15 cellular contexts compared by ENCODE assay signal in the genomic region with DNA sequence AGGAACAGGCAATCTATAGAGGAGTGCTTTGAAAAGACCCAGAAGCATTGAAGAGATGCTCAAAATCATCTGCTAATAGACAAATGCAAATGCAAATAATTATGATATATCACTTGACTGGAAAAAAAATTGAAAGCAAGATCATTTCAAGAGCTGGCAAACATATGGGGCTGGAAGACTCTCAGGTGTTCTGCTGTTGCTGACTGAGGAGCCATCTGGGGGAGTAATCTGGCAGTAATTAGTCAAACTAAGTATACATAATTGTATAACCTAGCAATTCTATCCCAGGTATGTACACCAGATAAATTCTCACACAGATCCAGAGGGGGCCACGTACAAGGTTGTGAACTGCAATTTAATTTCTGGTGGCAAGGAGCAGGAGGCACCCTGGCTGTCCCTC. TPM values are rescaled to one million over a fixed set of nuclear protein-coding genes. Genes with fewer than 3 reads are reported as not detected.
DNase-seq lines count a peak whose midpoint lies in the region; ATAC-seq and TF ChIP-seq lines count a peak whose summit lies in the region.
"Had no signal": no experiment of that assay in that cellular context is flagged by ENCODE, and none has a peak within 500 bp of the region (broad histone marks: within the 10 kb centered on the region; RNA-seq: fewer than 3 reads in every experiment).

No MANE protein-coding gene starts in this region.

- H3K79me2 ChIP-seq in DND-41 (ENCODE audit: insufficient read depth, low read length): no peaks in the 10 kb centered on the region

- H2AFZ ChIP-seq in DND-41 (ENCODE audit: low read depth, low read length): no peak overlapping the region
- H2AFZ ChIP-seq: GM23338 had no signal

- intact Hi-C loops in colonic mucosa (cut with DNase I): no loop called here

- no peaks in the 10 kb centered on the region for H4K20me1 ChIP-seq in BLaER1
- H4K20me1 ChIP-seq in DND-41 (ENCODE audit: insufficient read depth, low read length): no peaks in the 10 kb centered on the region

- H3K9ac ChIP-seq in BLaER1 (peak overlapping the region; percentile 45), DND-41 (ENCODE audit: low read depth, low read length) (no peak overlapping the region), colonic mucosa (ENCODE audit: low read depth in 2 of 2, low read length in 2 of 2) (no peak overlapping the region)

- H3K4me1 ChIP-seq in BLaER1 (peaks cover 69% of the 10 kb centered on the region), DND-41 (ENCODE audit: insufficient read depth, low read length) (peaks cover 47% of the 10 kb centered on the region), colonic mucosa (no peaks in the 10 kb centered on the region)

- peak overlapping the region; percentile 84 for H3K27ac ChIP-seq in BLaER1
- peak overlapping the region; percentile 36; the same call in 1 of the 2 replicates for H3K27ac ChIP-seq in DND-41 (ENCODE audit: low read length)
- no peak overlapping the region for H3K27ac ChIP-seq in colonic mucosa
- H3K27ac ChIP-seq: C4-2B had no signal

- H3K27me3 ChIP-seq in BLaER1 (no peaks in the 10 kb centered on the region), DND-41 (ENCODE audit: insufficient read depth, low read length, poor library complexity) (no peaks in the 10 kb centered on the region), colonic mucosa (no peaks in the 10 kb centered on the region)

- H3K9me3 ChIP-seq in BLaER1: no peaks in the 10 kb centered on the region
- H3K9me3 ChIP-seq in DND-41 (ENCODE audit: insufficient read depth, low read length, severe bottlenecking): no peaks in the 10 kb centered on the region
- H3K9me3 ChIP-seq in colonic mucosa: no peaks in the 10 kb centered on the region

- H3K4me2 ChIP-seq in BLaER1 (peak overlapping the region; percentile 79), DND-41 (ENCODE audit: insufficient read depth, low read length) (no peak overlapping the region)
- H3K4me2 ChIP-seq: GM23338 had no signal

- no peak for ATAC-seq in DND-41 (ENCODE audit: insufficient read depth, low read depth)
- ATAC-seq: GM23338 had no signal

- H3K36me3 ChIP-seq in BLaER1 (no peaks in the 10 kb centered on the region), DND-41 (ENCODE audit: insufficient read depth, low read length) (no peaks in the 10 kb centered on the region), colonic mucosa (no peaks in the 10 kb centered on the region)

- no peak overlapping the region for H3K4me3 ChIP-seq in BLaER1
- H3K4me3 ChIP-seq in DND-41 (ENCODE audit: low read depth in 1 of 2, low read length in 2 of 2): no peak overlapping the region
- H3K4me3 ChIP-seq in colonic mucosa: no peak overlapping the region
- H3K4me3 ChIP-seq: GM23338 had no signal

- DNase-seq in DND-41: no peak
- peak; percentile 73 for DNase-seq in NCI-H524 treated with DMSO at 0.1 percent for 48 hours (lab: John Stamatoyannopoulos, UW)
- DNase-seq in cerebellar cortex (ENCODE audit: low spot score): peak; percentile 61
- no peak for DNase-seq in 8988T
- DNase-seq in DMS79 treated with DMSO at 0.1 percent for 48 hours (lab: John Stamatoyannopoulos, UW): no peak
- no peak for DNase-seq in colonic mucosa
- DNase-seq: ACHN; CD4-positive, alpha-beta memory T cell; H9; IMR-90 had no signal

- TF ChIP-seq CTCF in DND-41 (IDR thresholded peaks at IDR 0.05; ENCODE audit: borderline replicate concordance, extremely low read depth, low read length, poor library complexity, severe bottlenecking): no peak
- no peak for TF ChIP-seq CTCF in colonic mucosa (IDR thresholded peaks at IDR 0.05)

RNA-seq across cellular contexts. Expression of gene HMHB1, which starts 4.6 kb away (rescaled TPM):
- total RNA-seq in colonic mucosa: not detected
- total RNA-seq: A172; CD4-positive, alpha-beta memory T cell; GM23338; H9; HT-29; IMR-90 had no signal

Comparison
In these comparisons a context has a peak if more than half of its experiments do, and no peak if none do; other contexts are left out.
1. DNase-seq: peak in NCI-H524 treated with DMSO at 0.1 percent for 48 hours (single experiment) and cerebellar cortex (single experiment); none in DND-41 (single experiment), 8988T (single experiment), DMS79 treated with DMSO at 0.1 percent for 48 hours (single experiment) and colonic mucosa (single experiment).